In genomic region chr6:13397359-13398080, GRCh38 we compare ENCODE assay signal across 8 cellular contexts.
A peak's percentile ranks its signal among the peaks of the same experiment; 100 is the strongest.
DNase-seq lines count a peak whose midpoint lies in the region; ATAC-seq, FAIRE-seq and TF ChIP-seq lines count a peak whose summit lies in the region.

No MANE protein-coding gene starts in this region.

- no peaks in the 10 kb centered on the region for H4K20me1 ChIP-seq in HepG2 (ENCODE audit: insufficient read depth, low read length)

- CTCF ChIA-PET in HepG2 (lab: Yijun Ruan, JAX; ENCODE audit: low intra/inter-chr PET ratio, low total read pairs): no interaction called here

- H3K27me3 ChIP-seq in esophagus squamous epithelium: no peaks in the 10 kb centered on the region
- no peaks in the 10 kb centered on the region for H3K27me3 ChIP-seq in HepG2 (ENCODE audit: control insufficient read depth in 1 of 2, insufficient read depth in 2 of 2, low read length in 2 of 2)

- no peak for TF ChIP-seq RAD21 in HepG2 (CRISPR knock-in tag; IDR thresholded peaks at IDR 0.05)

- DNase-seq in Kasumi-1 (lab: John Stamatoyannopoulos, UW) (peak; percentile 18 to 49), esophagus squamous epithelium (lab: John Stamatoyannopoulos, UW) (no peak), HepG2 (ENCODE audit: low spot score) (no peak), HuH-7 (ENCODE audit: low spot score) (no peak), NCI-H128 (lab: John Stamatoyannopoulos, UW; ENCODE audit: unreplicated experiment) (no peak), GDM1 (lab: John Stamatoyannopoulos, UW) (no peak)

- no peak for TF ChIP-seq POLR2A in esophagus squamous epithelium (IDR thresholded peaks at IDR 0.05)
- no peak for TF ChIP-seq POLR2A in HepG2 (IDR thresholded peaks at IDR 0.05; ENCODE audit: insufficient read depth in 1 of 2, low read depth in 2 of 2, low read length in 2 of 2)

- no peaks in the 10 kb centered on the region for H3K36me3 ChIP-seq in esophagus squamous epithelium
- no peaks in the 10 kb centered on the region for H3K36me3 ChIP-seq in HepG2 (replicated peaks in 1 of 2; ENCODE audit: control insufficient read depth in 1 of 2, insufficient read depth in 2 of 2, low read length in 2 of 2)

- H3K9me3 ChIP-seq in esophagus squamous epithelium: no peaks in the 10 kb centered on the region
- no peaks in the 10 kb centered on the region for H3K9me3 ChIP-seq in HepG2 (ENCODE audit: low read length)

- H3K27ac ChIP-seq in esophagus squamous epithelium (peak overlapping the region; percentile 46 to 60 (median 54)), HepG2 (ENCODE audit: extremely low read length, insufficient read depth, low read length) (no peak overlapping the region)

- in situ Hi-C loops in HepG2 (cut with HindIII; ENCODE audit: extremely low pct_ligation_motif_present, low pct_unique_long_range_greater_than_20kb): no loop called here

- no peak overlapping the region for H2AFZ ChIP-seq in HepG2 (ENCODE audit: low read length)

- H3K79me2 ChIP-seq in HepG2 (ENCODE audit: insufficient read depth, low read length): no peaks in the 10 kb centered on the region

- FAIRE-seq in HepG2 (lab: Jason Lieb, UNC): no peak

- WGBS in esophagus squamous epithelium, 2 donors: 40 to 47% methylated on average over 8 of the region's 9 CpGs
- WGBS in HepG2 (ENCODE audit: low lambda C conversion rate): 84% methylated on average over 9 of the region's 9 CpGs

- H3K4me2 ChIP-seq in HepG2 (ENCODE audit: low read depth, low read length): no peak overlapping the region

- no TSS peak for BruUV-seq in HepG2 (replicated peaks; lab: Mats Ljungman, UMichigan)

- intact Hi-C loops in esophagus squamous epithelium (cut with DNase I) (no loop called here), HepG2 (cut with micrococcal nuclease; ENCODE audit: unreplicated experiment) (no loop called here)

- peak; percentile 36 for ATAC-seq in GM18499 (IDR thresholded peaks at IDR 0.05; ENCODE audit: insufficient read depth, unreplicated experiment)
- ATAC-seq in GM21825 (IDR thresholded peaks at IDR 0.05; ENCODE audit: unreplicated experiment): peak; percentile 70
- no peak for ATAC-seq in HepG2

- POLR2A ChIA-PET in HepG2 (lab: Yijun Ruan, JAX): interaction anchor here (1.5 kb wide), 1 partner anchor 69 kb away, joined by 3 read pairs; the partner anchor contains the start of gene TBC1D7

- TF ChIP-seq EP300 in HepG2 (IDR thresholded peaks at IDR 0.05; ENCODE audit: low read depth in 2 of 2, low read length in 2 of 2) (no peak), HepG2 (CRISPR knock-in tag; IDR thresholded peaks at IDR 0.05; ENCODE audit: borderline replicate concordance) (no peak)

- no peak overlapping the region for H3K9ac ChIP-seq in HepG2 (ENCODE audit: insufficient read depth, low read depth, low read length)

- no peak overlapping the region for H3K4me3 ChIP-seq in esophagus squamous epithelium
- H3K4me3 ChIP-seq in HepG2 (replicated peaks in 1 of 3; ENCODE audit: insufficient read depth in 1 of 3, low read depth in 2 of 3, low read length in 3 of 3): no peak overlapping the region

- TF ChIP-seq CTCF in esophagus squamous epithelium (IDR thresholded peaks at IDR 0.05): peak in 4 of 6 experiments; percentile 12 to 53 (median 26)
- no peak for TF ChIP-seq CTCF in HepG2 (CRISPR knock-in tag; IDR thresholded peaks at IDR 0.05)

- peaks cover 27 to 60% (median 32%) of the 10 kb centered on the region in 3 donors for H3K4me1 ChIP-seq in esophagus squamous epithelium
- H3K4me1 ChIP-seq in HepG2 (ENCODE audit: insufficient read depth, low read length): peaks cover 20% of the 10 kb centered on the region

TF ChIP-seq in HepG2, 621 proteins besides CTCF, POLR2A, EP300 and RAD21:
- TF ChIP-seq TIGD3 (CRISPR knock-in tag; IDR thresholded peaks at IDR 0.05; ENCODE audit: borderline replicate concordance) (no peak), CREBL2 (CRISPR knock-in tag; IDR thresholded peaks at IDR 0.05; ENCODE audit: borderline replicate concordance) (no peak), GABPA (IDR thresholded peaks at IDR 0.05; ENCODE audit: low read depth, low read length) (no peak), GABPA (CRISPR knock-in tag; IDR thresholded peaks at IDR 0.05; ENCODE audit: low read depth) (no peak), GFI1 (CRISPR knock-in tag; IDR thresholded peaks at IDR 0.05; ENCODE audit: borderline replicate concordance) (no peak), DNMT3B (CRISPR knock-in tag; conservative IDR thresholded peaks at IDR 0.05) (no peak), ZNF256 (CRISPR knock-in tag; conservative IDR thresholded peaks at IDR 0.05) (no peak), ADNP (CRISPR knock-in tag; IDR thresholded peaks at IDR 0.05) (no peak), ZNF746 (CRISPR knock-in tag; IDR thresholded peaks at IDR 0.05) (no peak), SMC3 (IDR thresholded peaks at IDR 0.05; ENCODE audit: low read length) (no peak), ZKSCAN5 (CRISPR knock-in tag; IDR thresholded peaks at IDR 0.05) (no peak), ZBTB44 (CRISPR knock-in tag; IDR thresholded peaks at IDR 0.05) (no peak)

Comparison
In these comparisons a context has a peak if more than half of its experiments do, and no peak if none do; other contexts are left out.
1. DNase-seq: peak in Kasumi-1 (2 of 2); none in esophagus squamous epithelium (single experiment), HepG2 (single experiment), HuH-7 (single experiment), NCI-H128 (single experiment) and GDM1 (single experiment).